ENCODE assay signal across 8 cellular contexts in the genomic region with DNA sequence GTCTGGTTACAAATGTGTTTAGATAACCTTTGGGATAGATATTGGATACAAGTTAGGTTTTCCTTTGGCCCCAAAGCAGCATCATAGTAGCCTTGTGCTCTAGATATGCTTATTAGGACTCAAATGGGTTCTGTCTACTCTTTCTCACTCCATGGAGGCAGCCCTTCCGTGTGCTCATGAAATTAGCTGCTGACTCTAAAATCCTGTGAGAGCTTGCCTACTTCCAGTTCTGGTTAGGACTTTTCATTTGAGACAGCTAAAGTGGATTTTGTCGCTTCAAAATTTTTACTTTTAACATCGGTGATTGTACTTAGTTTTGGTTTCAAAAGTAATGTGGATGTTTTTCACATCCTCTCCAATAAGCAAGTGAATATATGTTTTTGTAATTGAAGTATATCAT. TPM values are rescaled to one million over a fixed set of nuclear protein-coding genes. Genes with fewer than 3 reads are reported as not detected.
DNase-seq lines count a peak whose midpoint lies in the region; ATAC-seq lines count a peak whose summit lies in the region.

No MANE protein-coding gene starts in this region.

- peak overlapping the region; percentile 94 for H3K27ac Mint-ChIP-seq in activated naive CD8-positive, alpha-beta T cell treated with anti-CD3 and anti-CD28 coated beads for 36 hours
- peak overlapping the region; percentile 98 to 100 (median 99) for H3K27ac Mint-ChIP-seq in immature natural killer cell
- H3K27ac Mint-ChIP-seq in stimulated activated memory B cell treated with anti-CD40 and anti-IgM and Interleukin-4, amounts not matched to agents 10 μg/mL and 1 μg/mL and 100 μg/mL, for 72 hours: peak overlapping the region; percentile 99

- WGBS in HUES64: 48% methylated on average over 2 of the region's 3 CpGs

- H3K36me3 ChIP-seq in HUES64 (ENCODE audit: insufficient read depth, low read length): peaks cover 47% of the 10 kb centered on the region

- H3K4me1 Mint-ChIP-seq in activated naive CD8-positive, alpha-beta T cell treated with anti-CD3 and anti-CD28 coated beads for 36 hours: peaks cover 65% of the 10 kb centered on the region
- peaks cover 70 to 84% of the 10 kb centered on the region in 2 donors for H3K4me1 Mint-ChIP-seq in immature natural killer cell
- peaks cover 69% of the 10 kb centered on the region for H3K4me1 Mint-ChIP-seq in stimulated activated memory B cell treated with anti-CD40 and anti-IgM and Interleukin-4, amounts not matched to agents 10 μg/mL and 1 μg/mL and 100 μg/mL, for 72 hours

- no peak overlapping the region for H3K27ac ChIP-seq in HUES64 (ENCODE audit: low read depth, low read length)

- no peaks in the 10 kb centered on the region for H3K9me3 Mint-ChIP-seq in activated naive CD8-positive, alpha-beta T cell treated with anti-CD3 and anti-CD28 coated beads for 36 hours
- no peaks in the 10 kb centered on the region for H3K9me3 Mint-ChIP-seq in immature natural killer cell
- no peaks in the 10 kb centered on the region for H3K9me3 Mint-ChIP-seq in stimulated activated memory B cell treated with anti-CD40 and anti-IgM and Interleukin-4, amounts not matched to agents 10 μg/mL and 1 μg/mL and 100 μg/mL, for 72 hours

- peak overlapping the region; percentile 94 for H3K4me3 Mint-ChIP-seq in activated naive CD8-positive, alpha-beta T cell treated with anti-CD3 and anti-CD28 coated beads for 36 hours
- H3K4me3 Mint-ChIP-seq in immature natural killer cell: peak overlapping the region; percentile 94 to 99 (median 97)
- peak overlapping the region; percentile 90 for H3K4me3 Mint-ChIP-seq in stimulated activated memory B cell treated with anti-CD40 and anti-IgM and Interleukin-4, amounts not matched to agents 10 μg/mL and 1 μg/mL and 100 μg/mL, for 72 hours

- no peaks in the 10 kb centered on the region for H3K27me3 Mint-ChIP-seq in activated naive CD8-positive, alpha-beta T cell treated with anti-CD3 and anti-CD28 coated beads for 36 hours
- H3K27me3 Mint-ChIP-seq in immature natural killer cell (ENCODE audit: low read depth in 3 of 3): peaks cover 12 to 17% (median 13%) of the 10 kb centered on the region in 3 donors
- H3K27me3 Mint-ChIP-seq in stimulated activated memory B cell treated with anti-CD40 and anti-IgM and Interleukin-4, amounts not matched to agents 10 μg/mL and 1 μg/mL and 100 μg/mL, for 72 hours: no peaks in the 10 kb centered on the region

- H3K9me3 ChIP-seq in HUES64 (ENCODE audit: insufficient read depth, low read depth, low read length): no peaks in the 10 kb centered on the region

- peaks cover 51% of the 10 kb centered on the region for H3K36me3 Mint-ChIP-seq in activated naive CD8-positive, alpha-beta T cell treated with anti-CD3 and anti-CD28 coated beads for 36 hours
- H3K36me3 Mint-ChIP-seq in immature natural killer cell: peaks cover 17 to 22% (median 19%) of the 10 kb centered on the region in 3 donors
- peaks cover 28% of the 10 kb centered on the region for H3K36me3 Mint-ChIP-seq in stimulated activated memory B cell treated with anti-CD40 and anti-IgM and Interleukin-4, amounts not matched to agents 10 μg/mL and 1 μg/mL and 100 μg/mL, for 72 hours

- no peaks in the 10 kb centered on the region for H3K27me3 ChIP-seq in HUES64 (ENCODE audit: insufficient read depth, low read length)

- peaks cover 28% of the 10 kb centered on the region for H3K4me1 ChIP-seq in HUES64 (ENCODE audit: insufficient read depth, low read length)

- ATAC-seq in stimulated activated memory B cell treated with anti-CD40 and anti-IgM and Interleukin-4, amounts not matched to agents 10 μg/mL and 1 μg/mL and 100 μg/mL, for 72 hours: no peak
- no peak for ATAC-seq in HG02610 (IDR thresholded peaks at IDR 0.05; ENCODE audit: unreplicated experiment)

- DNase-seq in activated naive CD8-positive, alpha-beta T cell treated with anti-CD3 and anti-CD28 coated beads for 36 hours: no peak
- DNase-seq in immature natural killer cell (no peak), amniotic stem cell (lab: John Stamatoyannopoulos, UW) (no peak), NCI-H524 (lab: John Stamatoyannopoulos, UW) (no peak)
- DNase-seq in stimulated activated naive CD4-positive, alpha-beta T cell treated with Interleukin-2 at 50 U/mL for 16 hours (lab: John Stamatoyannopoulos, UW): no peak

- H3K9ac ChIP-seq in HUES64 (ENCODE audit: low read depth, low read length): peak overlapping the region; percentile 93; the same call in 1 of the 2 replicates

- peak overlapping the region; percentile 69 for H3K4me3 ChIP-seq in HUES64 (ENCODE audit: low read length)

RNA-seq across cellular contexts. Expression of a gene that starts 1.6 kb away (rescaled TPM):
- 104 TPM for polyA plus RNA-seq in HUES64 (2013, experiment 1 of 2)
- 114 TPM for polyA plus RNA-seq in HUES64 (2013, experiment 2 of 2)
- total RNA-seq in activated naive CD8-positive, alpha-beta T cell treated with anti-CD3 and anti-CD28 coated beads for 36 hours: 100 to 1,000 TPM; 268 to 269 TPM
- 10 to 100 TPM; 29.4 to 44.4 (median 30.9) TPM for polyA plus RNA-seq in immature natural killer cell
